8 cellular contexts compared by ENCODE assay signal in genomic region chr17:48995871-48996695, GRCh38. TPM values are rescaled to one million over a fixed set of nuclear protein-coding genes. Genes with fewer than 3 reads are reported as not detected.
DNase-seq lines count a peak whose midpoint lies in the region; ATAC-seq and TF ChIP-seq lines count a peak whose summit lies in the region.
"Had no signal": no experiment of that assay in that cellular context is flagged by ENCODE, and none has a peak within 500 bp of the region (broad histone marks: within the 10 kb centered on the region; RNA-seq: fewer than 3 reads in every experiment).

No MANE protein-coding gene starts in this region.

- peak; percentile 47 for DNase-seq in GM23248
- DNase-seq in NCI-H69 (lab: John Stamatoyannopoulos, UW), result peak; percentile 76
- peak; percentile 83 for DNase-seq in cerebellar cortex (ENCODE audit: low spot score)
- DNase-seq in osteocyte (ENCODE audit: extremely low spot score, unreplicated experiment), result peak; percentile 84
- DNase-seq in NCI-H2196 treated with DMSO at 0.1 percent for 48 hours (lab: John Stamatoyannopoulos, UW; ENCODE audit: unreplicated experiment), result no peak
- DNase-seq in substantia nigra (lab: John Stamatoyannopoulos, UW), result no peak

- H3K4me3 ChIP-seq in GM23248, result peak overlapping the region; percentile 73

- peak overlapping the region; percentile 93 for H3K4me3 Mint-ChIP-seq in osteocyte (ENCODE audit: unreplicated experiment)

- in situ Hi-C loops in GM23248 (cut with MboI), result no loop called here

- no peak for TF ChIP-seq CTCF in osteocyte (IDR thresholded peaks at IDR 0.05)

- H3K27me3 ChIP-seq in GM23248 (replicated peaks; ENCODE audit: insufficient read depth), result peaks cover 62% of the 10 kb centered on the region

- H3K4me2 ChIP-seq in GM23248 (ENCODE audit: unreplicated experiment), result peak overlapping the region; percentile 81

- peak overlapping the region; percentile 70 for H2AFZ ChIP-seq in GM23248

- H3K36me3 ChIP-seq in GM23248 (ENCODE audit: low read depth), result no peaks in the 10 kb centered on the region
- H3K36me3 ChIP-seq: neutrophil had no signal

- no peaks in the 10 kb centered on the region for H3K9me3 ChIP-seq in GM23248 (ENCODE audit: low read depth)
- H3K9me3 ChIP-seq: neutrophil had no signal

- peak overlapping the region; percentile 84; the same call in 1 of the 2 replicates for H3K9ac ChIP-seq in GM23248

- H3F3A ChIP-seq in GM23248 (ENCODE audit: insufficient read depth), result peaks cover 11% of the 10 kb centered on the region; the same call in 1 of the 2 replicates

- no peaks in the 10 kb centered on the region for H3K36me3 Mint-ChIP-seq in osteocyte (ENCODE audit: unreplicated experiment)

- no peaks in the 10 kb centered on the region for H3K9me2 ChIP-seq in GM23248 (ENCODE audit: insufficient read depth)

- H3K27ac Mint-ChIP-seq in osteocyte (ENCODE audit: unreplicated experiment), result peak overlapping the region; percentile 67

- H3K9me3 Mint-ChIP-seq in osteocyte (ENCODE audit: unreplicated experiment), result no peaks in the 10 kb centered on the region

- no peaks in the 10 kb centered on the region for H4K20me1 ChIP-seq in GM23248 (ENCODE audit: insufficient read depth)

- no peaks in the 10 kb centered on the region for H3K4me1 ChIP-seq in GM23248 (ENCODE audit: insufficient read depth)

- no peak for ATAC-seq in HG02678 (IDR thresholded peaks at IDR 0.05; ENCODE audit: unreplicated experiment)

- H3K27me3 Mint-ChIP-seq in osteocyte (ENCODE audit: unreplicated experiment), result peaks cover 36% of the 10 kb centered on the region

- 5% methylated on average over 36 to 77 of the region's 77 CpGs for WGBS in GM23248 (ENCODE audit: low coverage in 1 of 2, low lambda C conversion rate in 2 of 2, missing lambda C conversion rate in 2 of 2), 2 experiments

- peaks cover 33% of the 10 kb centered on the region for H3K79me2 ChIP-seq in GM23248 (ENCODE audit: insufficient read depth)

- H3K4me1 Mint-ChIP-seq in osteocyte (ENCODE audit: unreplicated experiment), result peaks cover 34% of the 10 kb centered on the region

- no peak overlapping the region for H3K27ac ChIP-seq in GM23248
- H3K27ac ChIP-seq in substantia nigra (ENCODE audit: low read depth, low read length, poor library complexity, severe bottlenecking), result no peak overlapping the region
- H3K27ac ChIP-seq: neutrophil had no signal

RNA-seq across cellular contexts. Expression of gene IGF2BP1, which starts 1.1 kb away (rescaled TPM):
- total RNA-seq in GM23248 (2014; rRNA removed; shearing (Covaris generic)), result 4.3 and 5.7 TPM in 2 replicates
- 5.6 and 8.1 TPM in 2 replicates for polyA plus RNA-seq in GM23248 (2016; fragmentation: Nextera tagmentation; extraction: Ambion mirVana)
- 47.6 and 51.4 TPM in 2 replicates for total RNA-seq in osteocyte

RNA-seq across cellular contexts. Expression of gene GIP, which starts 27.7 kb away (rescaled TPM):
- total RNA-seq in GM23248 (2014; rRNA removed; shearing (Covaris generic)), result not detected in 2 replicates
- 0.28 TPM in 1 of 2 replicates, not detected in the other for polyA plus RNA-seq in GM23248 (2016; fragmentation: Nextera tagmentation; extraction: Ambion mirVana)
- total RNA-seq in osteocyte, result not detected in 2 replicates

RNA-seq across cellular contexts. Expression of gene SNF8, which starts 51.4 kb away (rescaled TPM):
- 81.6 and 94.9 TPM in 2 replicates for total RNA-seq in GM23248 (2014; rRNA removed; shearing (Covaris generic))
- polyA plus RNA-seq in GM23248 (2016; fragmentation: Nextera tagmentation; extraction: Ambion mirVana), result 176 and 179 TPM in 2 replicates
- total RNA-seq in osteocyte, result 125 and 135 TPM in 2 replicates

Comparison
In these comparisons a context has a peak if more than half of its experiments do, and no peak if none do; other contexts are left out.
1. DNase-seq: peak in GM23248 (single experiment), NCI-H69 (single experiment), cerebellar cortex (single experiment) and osteocyte (single experiment); none in NCI-H2196 treated with DMSO at 0.1 percent for 48 hours (single experiment) and substantia nigra (0 of 49).